In genomic region chr7:30503273-30504212, GRCh38 we compare ENCODE assay signal across 8 cellular contexts. TPM values are rescaled to one million over a fixed set of nuclear protein-coding genes. Genes with fewer than 3 reads are reported as not detected.
DNase-seq lines count a peak whose midpoint lies in the region; ATAC-seq and TF ChIP-seq lines count a peak whose summit lies in the region.

No MANE protein-coding gene starts in this region.

- intact Hi-C loops in posterior vena cava (cut with DNase I), result no loop called here

- H3K9me2 ChIP-seq in SU-DHL-6 (replicated peaks; ENCODE audit: insufficient read depth, low read length), result no peaks in the 10 kb centered on the region

- H3K27ac ChIP-seq in SU-DHL-6 (ENCODE audit: low read depth, low read length), result no peak overlapping the region
- peak overlapping the region; percentile 61 for H3K27ac ChIP-seq in foreskin keratinocyte
- no peak overlapping the region for H3K27ac ChIP-seq in smooth muscle cell (ENCODE audit: low read depth)

- H3K79me2 ChIP-seq in SU-DHL-6 (ENCODE audit: insufficient read depth, low read length), result peaks cover 51% of the 10 kb centered on the region
- H3K79me2 ChIP-seq in smooth muscle cell (ENCODE audit: low read depth), result peaks cover 37% of the 10 kb centered on the region

- DNase-seq in NCI-H1105 treated with DMSO at 0.1 percent for 48 hours (lab: John Stamatoyannopoulos, UW) (peak; percentile 25), NCI-H1105 (lab: John Stamatoyannopoulos, UW) (no peak), foreskin keratinocyte (peak in 1 of 2 donors; percentile 6), smooth muscle cell (lab: John Stamatoyannopoulos, UW; ENCODE audit: unreplicated experiment) (no peak), posterior vena cava (ENCODE audit: low spot score) (no peak), NCI-H1417 treated with DMSO at 0.1 percent for 48 hours (lab: John Stamatoyannopoulos, UW) (no peak)

- H4K20me1 ChIP-seq in SU-DHL-6 (ENCODE audit: low read depth, low read length) (no peaks in the 10 kb centered on the region), smooth muscle cell (ENCODE audit: low read depth) (peaks cover 12% of the 10 kb centered on the region)

- H3K9me3 ChIP-seq in SU-DHL-6 (ENCODE audit: insufficient read depth, low read length) (no peaks in the 10 kb centered on the region), smooth muscle cell (replicated peaks; ENCODE audit: low read depth) (no peaks in the 10 kb centered on the region)

- H2AFZ ChIP-seq in SU-DHL-6 (ENCODE audit: low read depth, low read length, severe bottlenecking) (no peak overlapping the region), smooth muscle cell (ENCODE audit: low read depth) (peak overlapping the region; percentile 67)

- H3K4me3 ChIP-seq in SU-DHL-6 (ENCODE audit: insufficient read depth, low read length, poor library complexity, severe bottlenecking) (peak overlapping the region; percentile 67), smooth muscle cell (peak overlapping the region; percentile 73)

- no peak for TF ChIP-seq CTCF in SU-DHL-6 (IDR thresholded peaks at IDR 0.05; ENCODE audit: insufficient read depth, low read length, poor library complexity, severe bottlenecking)
- no peak for TF ChIP-seq CTCF in foreskin keratinocyte (conservative IDR thresholded peaks at IDR 0.05)
- no peak for TF ChIP-seq CTCF in smooth muscle cell (IDR thresholded peaks at IDR 0.05; ENCODE audit: borderline replicate concordance, insufficient read depth, poor library complexity, severe bottlenecking)

- H3K4me1 ChIP-seq in foreskin keratinocyte (peaks cover 17% of the 10 kb centered on the region), smooth muscle cell (ENCODE audit: low read depth) (peaks cover 9% of the 10 kb centered on the region)

- H3F3A ChIP-seq in SU-DHL-6 (ENCODE audit: insufficient read depth), result no peaks in the 10 kb centered on the region
- H3F3A ChIP-seq in smooth muscle cell (ENCODE audit: low read depth), result no peaks in the 10 kb centered on the region

- H3K36me3 ChIP-seq in SU-DHL-6 (ENCODE audit: low read length) (0 out of 2 replicates have a peak, but pooled peaks cover 4% of the 10 kb centered on the region), smooth muscle cell (ENCODE audit: low read depth) (no peaks in the 10 kb centered on the region)

- WGBS in smooth muscle cell (ENCODE audit: low lambda C conversion rate), result 66% methylated on average over 15 of the region's 15 CpGs

- peak overlapping the region; percentile 72 for H3K4me2 ChIP-seq in SU-DHL-6 (ENCODE audit: low read depth, low read length, poor library complexity, severe bottlenecking)
- H3K4me2 ChIP-seq in smooth muscle cell, result peak overlapping the region; percentile 96

- H3K27me3 ChIP-seq in SU-DHL-6 (ENCODE audit: low read length) (no peaks in the 10 kb centered on the region), foreskin keratinocyte (no peaks in the 10 kb centered on the region), smooth muscle cell (ENCODE audit: low read depth) (no peaks in the 10 kb centered on the region)

- ATAC-seq in foreskin keratinocyte (no peak), GM21360 (IDR thresholded peaks at IDR 0.05; ENCODE audit: unreplicated experiment) (no peak)

- H3K9ac ChIP-seq in SU-DHL-6 (ENCODE audit: low read length), result peak overlapping the region; percentile 86
- peak overlapping the region; percentile 83 for H3K9ac ChIP-seq in smooth muscle cell (ENCODE audit: low read depth)

RNA-seq across cellular contexts. Expression of gene GGCT, which starts 1.1 kb away (rescaled TPM):
- total RNA-seq in foreskin keratinocyte (62.7 and 78.3 TPM in 2 replicates), smooth muscle cell (41.4 and 53.1 TPM in 2 replicates), posterior vena cava (10 to 100 TPM; 19.9 to 22.5 TPM)
- polyA plus RNA-seq in foreskin keratinocyte (71.8 and 85.7 TPM in 2 replicates), smooth muscle cell (36.9 and 39.3 TPM in 2 replicates)

RNA-seq across cellular contexts. Expression of gene NOD1, which starts 25.0 kb away (rescaled TPM):
- total RNA-seq in foreskin keratinocyte (5.7 and 5.9 TPM in 2 replicates), smooth muscle cell (10.5 and 13.4 TPM in 2 replicates), posterior vena cava (10 to 100 TPM; 16.6 to 18.0 TPM)
- polyA plus RNA-seq in foreskin keratinocyte (2.6 and 2.9 TPM in 2 replicates), smooth muscle cell (8.6 and 9.7 TPM in 2 replicates)
